26 cellular contexts compared by ENCODE assay signal in the genomic region with DNA sequence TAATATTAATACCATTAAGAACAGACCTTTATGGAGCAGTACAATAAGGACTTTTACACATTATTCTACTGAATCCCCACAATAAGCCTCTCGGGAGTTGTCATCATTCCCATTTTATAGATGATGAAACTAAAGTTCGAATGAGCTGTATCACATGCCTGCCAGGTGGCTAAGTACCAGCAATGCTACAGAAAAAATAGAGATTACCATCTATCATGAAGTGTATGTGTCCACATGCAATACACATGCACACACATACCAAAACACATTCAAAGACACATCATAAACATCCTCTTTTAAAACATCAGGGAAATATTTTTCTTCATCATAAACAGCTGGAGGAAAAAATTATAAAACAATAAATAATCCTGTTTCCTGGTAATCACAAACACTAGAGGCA.
"Had no signal": no experiment of that assay in that cellular context is flagged by ENCODE, and none has a peak within 500 bp of the region (broad histone marks: within the 10 kb centered on the region; RNA-seq: fewer than 3 reads in every experiment).

No MANE protein-coding gene starts in this region.

- H3K4me3 ChIP-seq: left ventricle myocardium inferior, lung, mucosa of descending colon, pancreas, prostate gland, skin epidermis, stomach, testis, thyroid gland, transverse colon, upper lobe of left lung, vagina had no signal

- DNase-seq: islet precursor cell; left ventricle myocardium inferior; midbrain; mucosa of descending colon; naive thymus-derived CD4-positive, alpha-beta T cell; pancreas; posterior cingulate gyrus; retina; right cardiac atrium; stimulated activated CD4-positive, alpha-beta T cell treated with anti-CD3 and anti-CD28 coated beads, Interleukin-12 subunit alpha, Interleukin-12 subunit beta, amount 100 ng/mL, for 4 hours; stimulated activated CD4-positive, alpha-beta T cell treated with anti-CD3 and anti-CD28 coated beads, Interleukin-15, amount 100 ng/mL, for 24 hours; stimulated activated CD4-positive, alpha-beta T cell treated with anti-CD3 and anti-CD28 coated beads, Interleukin-2, amount 100 ng/mL, for 24 hours; stimulated activated CD4-positive, alpha-beta T cell treated with anti-CD3 and anti-CD28 coated beads, Interleukin-4, amount 100 ng/mL, for 1 hour; stimulated activated naive B cell treated with anti-CD40 and anti-IgM and Interleukin-4, amounts not matched to agents 10 μg/mL and 1 μg/mL and 100 μg/mL, for 72 hours; stimulated activated naive CD8-positive, alpha-beta T cell treated with anti-CD3 and anti-CD28 coated beads, Interleukin-15, Interleukin-2, amounts not matched to agents 100 U/mL and 50 U/mL, for 24 hours; stomach; testis; thyroid gland; transverse colon; upper lobe of left lung had no signal

- H3K27ac ChIP-seq: left ventricle myocardium inferior, pancreas, prostate gland, skin epidermis, stomach, testis, thyroid gland, transverse colon, upper lobe of left lung, vagina had no signal

- FAIRE-seq: pancreas had no signal

- ATAC-seq: mucosa of descending colon; naive thymus-derived CD4-positive, alpha-beta T cell; natural killer cell treated with Interleukin-12 subunit alpha and Interleukin-12 subunit beta and Interleukin-15 and Interleukin-18, amount 100 ng/mL, for 72 hours; pancreas; right cardiac atrium; sciatic nerve; stimulated activated naive B cell treated with anti-CD40 and anti-IgM and Interleukin-4, amounts not matched to agents 10 μg/mL and 1 μg/mL and 100 μg/mL, for 72 hours; stimulated activated naive CD8-positive, alpha-beta T cell treated with anti-CD3 and anti-CD28 coated beads, Interleukin-15, Interleukin-2, amounts not matched to agents 100 U/mL and 50 U/mL, for 24 hours had no signal
